14 cellular contexts compared by ENCODE assay signal in genomic region chr7:4025211-4025610, GRCh38.
A peak's percentile ranks its signal among the peaks of the same experiment; 100 is the strongest.
DNase-seq lines count a peak whose midpoint lies in the region; ATAC-seq, FAIRE-seq and TF ChIP-seq lines count a peak whose summit lies in the region.
"Had no signal": no experiment of that assay in that cellular context is flagged by ENCODE, and none has a peak within 500 bp of the region (broad histone marks: within the 10 kb centered on the region; RNA-seq: fewer than 3 reads in every experiment).

No MANE protein-coding gene starts in this region.

- H3K36me3 Mint-ChIP-seq in WTC11 = peaks cover 12% of the 10 kb centered on the region; the same call in 1 of the 2 replicates
- peaks cover 30% of the 10 kb centered on the region for H3K36me3 Mint-ChIP-seq in progenitor cell of endocrine pancreas (ENCODE audit: insufficient read depth)
- H3K36me3 Mint-ChIP-seq in activated naive CD8-positive, alpha-beta T cell treated with anti-CD3 and anti-CD28 coated beads, Interleukin-2, amount 50 U/mL, for 24 hours (ENCODE audit: low read depth) = no peaks in the 10 kb centered on the region

- H3K27ac Mint-ChIP-seq in WTC11 (peak overlapping the region; percentile 21; the same call in 1 of the 2 replicates), progenitor cell of endocrine pancreas (peak overlapping the region; percentile 24)
- H3K27ac Mint-ChIP-seq in activated naive CD8-positive, alpha-beta T cell treated with anti-CD3 and anti-CD28 coated beads, Interleukin-2, amount 50 U/mL, for 24 hours = no peak overlapping the region
- H3K27ac Mint-ChIP-seq: B cell; CD4-positive, alpha-beta T cell; HFFc6 had no signal

- DNase-seq in WTC11 (ENCODE audit: low spot score) = no peak
- peak; percentile 27 for DNase-seq in islet precursor cell
- no peak for DNase-seq in progenitor cell of endocrine pancreas (ENCODE audit: low spot score, unreplicated experiment)
- no peak for DNase-seq in urothelium cell line (ENCODE audit: low spot score)
- DNase-seq in RPMI8226 = no peak
- DNase-seq in activated naive CD8-positive, alpha-beta T cell treated with anti-CD3 and anti-CD28 coated beads, Interleukin-2, amount 50 U/mL, for 24 hours = no peak
- DNase-seq: Calu3; CD4-positive, alpha-beta T cell; DMS 273 treated with DMSO at 0.1 percent for 48 hours; HCEC 1CT; HFFc6 had no signal

- H3K4me3 Mint-ChIP-seq in WTC11 (no peak overlapping the region), progenitor cell of endocrine pancreas (ENCODE audit: low read depth) (no peak overlapping the region)
- H3K4me3 Mint-ChIP-seq in activated naive CD8-positive, alpha-beta T cell treated with anti-CD3 and anti-CD28 coated beads, Interleukin-2, amount 50 U/mL, for 24 hours = no peak overlapping the region
- H3K4me3 Mint-ChIP-seq: B cell; CD4-positive, alpha-beta T cell; HFFc6 had no signal

- peak; percentile 88 for FAIRE-seq in urothelium cell line (lab: Jason Lieb, UNC)
- FAIRE-seq: A204.1 had no signal

- POLR2A ChIA-PET in WTC11 (lab: Charles Lee) = no interaction called here

- no peaks in the 10 kb centered on the region for H3K27me3 Mint-ChIP-seq in WTC11 (ENCODE audit: low read depth)
- no peaks in the 10 kb centered on the region for H3K27me3 Mint-ChIP-seq in progenitor cell of endocrine pancreas
- peaks cover 4% of the 10 kb centered on the region for H3K27me3 Mint-ChIP-seq in activated naive CD8-positive, alpha-beta T cell treated with anti-CD3 and anti-CD28 coated beads, Interleukin-2, amount 50 U/mL, for 24 hours
- H3K27me3 Mint-ChIP-seq: CD4-positive, alpha-beta T cell had no signal

- ATAC-seq in WTC11 (peak; percentile 72), HG03521 (IDR thresholded peaks at IDR 0.05; ENCODE audit: unreplicated experiment) (no peak)
- no peak for ATAC-seq in activated naive CD8-positive, alpha-beta T cell treated with anti-CD3 and anti-CD28 coated beads, Interleukin-2, amount 50 U/mL, for 24 hours

- peaks cover 11% of the 10 kb centered on the region for H3K9me3 Mint-ChIP-seq in WTC11
- peaks cover 8% of the 10 kb centered on the region for H3K9me3 Mint-ChIP-seq in progenitor cell of endocrine pancreas (ENCODE audit: low read depth)
- no peaks in the 10 kb centered on the region for H3K9me3 Mint-ChIP-seq in activated naive CD8-positive, alpha-beta T cell treated with anti-CD3 and anti-CD28 coated beads, Interleukin-2, amount 50 U/mL, for 24 hours
- H3K9me3 Mint-ChIP-seq: CD4-positive, alpha-beta T cell had no signal

- CTCF ChIA-PET in WTC11 (lab: Charles Lee) = no interaction called here

- TF ChIP-seq CTCF in WTC11 (IDR thresholded peaks at IDR 0.05) (no peak), progenitor cell of endocrine pancreas (IDR thresholded peaks at IDR 0.05; ENCODE audit: unreplicated experiment) (no peak)

- peaks cover 27% of the 10 kb centered on the region for H3K4me1 Mint-ChIP-seq in WTC11
- H3K4me1 Mint-ChIP-seq in progenitor cell of endocrine pancreas (ENCODE audit: low read depth) = peaks cover 25% of the 10 kb centered on the region
- H3K4me1 Mint-ChIP-seq in activated naive CD8-positive, alpha-beta T cell treated with anti-CD3 and anti-CD28 coated beads, Interleukin-2, amount 50 U/mL, for 24 hours = no peaks in the 10 kb centered on the region
- H3K4me1 Mint-ChIP-seq: B cell had no signal

TF ChIP-seq in WTC11, 78 proteins besides CTCF, POLR2A, EP300 and RAD21:
- no peak for TF ChIP-seq IRF2 (CRISPR knock-in tag; IDR thresholded peaks at IDR 0.05; ENCODE audit: borderline replicate concordance, low read depth)
- no peak for TF ChIP-seq AFF4 (CRISPR knock-in tag; IDR thresholded peaks at IDR 0.05; ENCODE audit: borderline replicate concordance)
- no peak for TF ChIP-seq FOXJ3 (CRISPR knock-in tag; IDR thresholded peaks at IDR 0.05; ENCODE audit: borderline replicate concordance)
- TF ChIP-seq, protein P1, sequence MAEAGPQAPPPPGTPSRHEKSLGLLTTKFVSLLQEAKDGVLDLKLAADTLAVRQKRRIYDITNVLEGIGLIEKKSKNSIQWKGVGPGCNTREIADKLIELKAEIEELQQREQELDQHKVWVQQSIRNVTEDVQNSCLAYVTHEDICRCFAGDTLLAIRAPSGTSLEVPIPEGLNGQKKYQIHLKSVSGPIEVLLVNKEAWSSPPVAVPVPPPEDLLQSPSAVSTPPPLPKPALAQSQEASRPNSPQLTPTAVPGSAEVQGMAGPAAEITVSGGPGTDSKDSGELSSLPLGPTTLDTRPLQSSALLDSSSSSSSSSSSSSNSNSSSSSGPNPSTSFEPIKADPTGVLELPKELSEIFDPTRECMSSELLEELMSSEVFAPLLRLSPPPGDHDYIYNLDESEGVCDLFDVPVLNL (CRISPR knock-in tag; IDR thresholded peaks at IDR 0.05; ENCODE audit: borderline replicate concordance, low read depth) = no peak
- TF ChIP-seq, protein P2, sequence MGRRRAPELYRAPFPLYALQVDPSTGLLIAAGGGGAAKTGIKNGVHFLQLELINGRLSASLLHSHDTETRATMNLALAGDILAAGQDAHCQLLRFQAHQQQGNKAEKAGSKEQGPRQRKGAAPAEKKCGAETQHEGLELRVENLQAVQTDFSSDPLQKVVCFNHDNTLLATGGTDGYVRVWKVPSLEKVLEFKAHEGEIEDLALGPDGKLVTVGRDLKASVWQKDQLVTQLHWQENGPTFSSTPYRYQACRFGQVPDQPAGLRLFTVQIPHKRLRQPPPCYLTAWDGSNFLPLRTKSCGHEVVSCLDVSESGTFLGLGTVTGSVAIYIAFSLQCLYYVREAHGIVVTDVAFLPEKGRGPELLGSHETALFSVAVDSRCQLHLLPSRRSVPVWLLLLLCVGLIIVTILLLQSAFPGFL (CRISPR knock-in tag; IDR thresholded peaks at IDR 0.05; ENCODE audit: borderline replicate concordance) = no peak
- TF ChIP-seq, protein P3, sequence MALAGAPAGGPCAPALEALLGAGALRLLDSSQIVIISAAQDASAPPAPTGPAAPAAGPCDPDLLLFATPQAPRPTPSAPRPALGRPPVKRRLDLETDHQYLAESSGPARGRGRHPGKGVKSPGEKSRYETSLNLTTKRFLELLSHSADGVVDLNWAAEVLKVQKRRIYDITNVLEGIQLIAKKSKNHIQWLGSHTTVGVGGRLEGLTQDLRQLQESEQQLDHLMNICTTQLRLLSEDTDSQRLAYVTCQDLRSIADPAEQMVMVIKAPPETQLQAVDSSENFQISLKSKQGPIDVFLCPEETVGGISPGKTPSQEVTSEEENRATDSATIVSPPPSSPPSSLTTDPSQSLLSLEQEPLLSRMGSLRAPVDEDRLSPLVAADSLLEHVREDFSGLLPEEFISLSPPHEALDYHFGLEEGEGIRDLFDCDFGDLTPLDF (CRISPR knock-in tag; IDR thresholded peaks at IDR 0.05) = no peak
- TF ChIP-seq ZNF396 (CRISPR knock-in tag; IDR thresholded peaks at IDR 0.05; ENCODE audit: borderline replicate concordance) = no peak
- no peak for TF ChIP-seq TEAD4 (CRISPR knock-in tag; IDR thresholded peaks at IDR 0.05)
- TF ChIP-seq, protein P4, sequence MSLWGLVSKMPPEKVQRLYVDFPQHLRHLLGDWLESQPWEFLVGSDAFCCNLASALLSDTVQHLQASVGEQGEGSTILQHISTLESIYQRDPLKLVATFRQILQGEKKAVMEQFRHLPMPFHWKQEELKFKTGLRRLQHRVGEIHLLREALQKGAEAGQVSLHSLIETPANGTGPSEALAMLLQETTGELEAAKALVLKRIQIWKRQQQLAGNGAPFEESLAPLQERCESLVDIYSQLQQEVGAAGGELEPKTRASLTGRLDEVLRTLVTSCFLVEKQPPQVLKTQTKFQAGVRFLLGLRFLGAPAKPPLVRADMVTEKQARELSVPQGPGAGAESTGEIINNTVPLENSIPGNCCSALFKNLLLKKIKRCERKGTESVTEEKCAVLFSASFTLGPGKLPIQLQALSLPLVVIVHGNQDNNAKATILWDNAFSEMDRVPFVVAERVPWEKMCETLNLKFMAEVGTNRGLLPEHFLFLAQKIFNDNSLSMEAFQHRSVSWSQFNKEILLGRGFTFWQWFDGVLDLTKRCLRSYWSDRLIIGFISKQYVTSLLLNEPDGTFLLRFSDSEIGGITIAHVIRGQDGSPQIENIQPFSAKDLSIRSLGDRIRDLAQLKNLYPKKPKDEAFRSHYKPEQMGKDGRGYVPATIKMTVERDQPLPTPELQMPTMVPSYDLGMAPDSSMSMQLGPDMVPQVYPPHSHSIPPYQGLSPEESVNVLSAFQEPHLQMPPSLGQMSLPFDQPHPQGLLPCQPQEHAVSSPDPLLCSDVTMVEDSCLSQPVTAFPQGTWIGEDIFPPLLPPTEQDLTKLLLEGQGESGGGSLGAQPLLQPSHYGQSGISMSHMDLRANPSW (CRISPR knock-in tag; conservative IDR thresholded peaks at IDR 0.05; ENCODE audit: low read depth) = no peak
- TF ChIP-seq JAZF1 (CRISPR knock-in tag; IDR thresholded peaks at IDR 0.05) = no peak
